In genomic region chr2:225416616-225417367, GRCh38 we compare ENCODE assay signal across 25 cellular contexts. TPM values are rescaled to one million over a fixed set of nuclear protein-coding genes. Genes with fewer than 3 reads are reported as not detected.
DNase-seq lines count a peak whose midpoint lies in the region; ATAC-seq and TF ChIP-seq lines count a peak whose summit lies in the region.
"Had no signal": no experiment of that assay in that cellular context is flagged by ENCODE, and none has a peak within 500 bp of the region (broad histone marks: within the 10 kb centered on the region; RNA-seq: fewer than 3 reads in every experiment).

No MANE protein-coding gene starts in this region.

- H3K4me3 ChIP-seq in ascending aorta: no peak overlapping the region
- H3K4me3 ChIP-seq: BLaER1 had no signal

- H3K27me3 Mint-ChIP-seq in stimulated activated memory B cell treated with anti-CD40 and anti-IgM and Interleukin-4, amounts not matched to agents 10 μg/mL and 1 μg/mL and 100 μg/mL, for 72 hours: peaks cover 6% of the 10 kb centered on the region
- no peaks in the 10 kb centered on the region for H3K27me3 Mint-ChIP-seq in activated naive CD8-positive, alpha-beta T cell treated with anti-CD3 and anti-CD28 coated beads, Interleukin-2, amount 50 U/mL, for 24 hours
- H3K27me3 Mint-ChIP-seq: CD4-positive, CD25-positive, alpha-beta regulatory T cell had no signal

- H3K36me3 ChIP-seq in ascending aorta: no peaks in the 10 kb centered on the region
- H3K36me3 ChIP-seq: BE2C, BLaER1 had no signal

- H3K4me3 Mint-ChIP-seq in stimulated activated memory B cell treated with anti-CD40 and anti-IgM and Interleukin-4, amounts not matched to agents 10 μg/mL and 1 μg/mL and 100 μg/mL, for 72 hours: no peak overlapping the region
- H3K4me3 Mint-ChIP-seq in activated naive CD8-positive, alpha-beta T cell treated with anti-CD3 and anti-CD28 coated beads, Interleukin-2, amount 50 U/mL, for 24 hours: no peak overlapping the region
- H3K4me3 Mint-ChIP-seq: CD14-positive monocyte; CD4-positive, alpha-beta memory T cell; CD4-positive, CD25-positive, alpha-beta regulatory T cell; CD8-positive, alpha-beta memory T cell had no signal

- H3K27ac Mint-ChIP-seq in stimulated activated memory B cell treated with anti-CD40 and anti-IgM and Interleukin-4, amounts not matched to agents 10 μg/mL and 1 μg/mL and 100 μg/mL, for 72 hours: no peak overlapping the region
- H3K27ac Mint-ChIP-seq in activated naive CD8-positive, alpha-beta T cell treated with anti-CD3 and anti-CD28 coated beads, Interleukin-2, amount 50 U/mL, for 24 hours: no peak overlapping the region
- H3K27ac Mint-ChIP-seq: CD14-positive monocyte; CD4-positive, alpha-beta memory T cell; CD4-positive, CD25-positive, alpha-beta regulatory T cell; CD8-positive, alpha-beta memory T cell had no signal

- peak; percentile 66 for ATAC-seq in stimulated activated memory B cell treated with anti-CD40 and anti-IgM and Interleukin-4, amounts not matched to agents 10 μg/mL and 1 μg/mL and 100 μg/mL, for 72 hours
- no peak for ATAC-seq in activated naive CD8-positive, alpha-beta T cell treated with anti-CD3 and anti-CD28 coated beads, Interleukin-2, amount 50 U/mL, for 24 hours

- H3K27ac ChIP-seq in ascending aorta: no peak overlapping the region
- H3K27ac ChIP-seq: BLaER1 had no signal

- H3K9me3 ChIP-seq in ascending aorta: no peaks in the 10 kb centered on the region
- H3K9me3 ChIP-seq: BE2C, BLaER1 had no signal

- H3K9me3 Mint-ChIP-seq in stimulated activated memory B cell treated with anti-CD40 and anti-IgM and Interleukin-4, amounts not matched to agents 10 μg/mL and 1 μg/mL and 100 μg/mL, for 72 hours: no peaks in the 10 kb centered on the region
- no peaks in the 10 kb centered on the region for H3K9me3 Mint-ChIP-seq in activated naive CD8-positive, alpha-beta T cell treated with anti-CD3 and anti-CD28 coated beads, Interleukin-2, amount 50 U/mL, for 24 hours
- H3K9me3 Mint-ChIP-seq: CD14-positive monocyte; CD4-positive, CD25-positive, alpha-beta regulatory T cell; CD8-positive, alpha-beta memory T cell had no signal

- H3K4me1 Mint-ChIP-seq in stimulated activated memory B cell treated with anti-CD40 and anti-IgM and Interleukin-4, amounts not matched to agents 10 μg/mL and 1 μg/mL and 100 μg/mL, for 72 hours: no peaks in the 10 kb centered on the region
- H3K4me1 Mint-ChIP-seq in activated naive CD8-positive, alpha-beta T cell treated with anti-CD3 and anti-CD28 coated beads, Interleukin-2, amount 50 U/mL, for 24 hours: no peaks in the 10 kb centered on the region
- H3K4me1 Mint-ChIP-seq: CD14-positive monocyte; CD4-positive, alpha-beta memory T cell; CD4-positive, CD25-positive, alpha-beta regulatory T cell; CD8-positive, alpha-beta memory T cell had no signal

- no peaks in the 10 kb centered on the region for H3K27me3 ChIP-seq in ascending aorta
- H3K27me3 ChIP-seq: BE2C, BLaER1 had no signal

- H3K36me3 Mint-ChIP-seq in stimulated activated memory B cell treated with anti-CD40 and anti-IgM and Interleukin-4, amounts not matched to agents 10 μg/mL and 1 μg/mL and 100 μg/mL, for 72 hours: no peaks in the 10 kb centered on the region
- no peaks in the 10 kb centered on the region for H3K36me3 Mint-ChIP-seq in activated naive CD8-positive, alpha-beta T cell treated with anti-CD3 and anti-CD28 coated beads, Interleukin-2, amount 50 U/mL, for 24 hours (ENCODE audit: low read depth)
- H3K36me3 Mint-ChIP-seq: CD14-positive monocyte; CD4-positive, alpha-beta memory T cell; CD4-positive, CD25-positive, alpha-beta regulatory T cell; CD8-positive, alpha-beta memory T cell had no signal

- DNase-seq in NCI-H69 (lab: John Stamatoyannopoulos, UW): peak; percentile 32
- no peak for DNase-seq in ascending aorta (ENCODE audit: low spot score in 2 of 2)
- no peak for DNase-seq in activated naive CD8-positive, alpha-beta T cell treated with anti-CD3 and anti-CD28 coated beads, Interleukin-2, amount 50 U/mL, for 24 hours
- no peak for DNase-seq in GDM1 (lab: John Stamatoyannopoulos, UW)
- DNase-seq: 8988T; ACHN; BE2C; C1 segment of cervical spinal cord; CD4-positive, alpha-beta memory T cell; CD4-positive, CD25-positive, alpha-beta regulatory T cell; CD8-positive, alpha-beta memory T cell; COR-L47; DMS 273 treated with DMSO at 0.1 percent for 48 hours; DMS153; DMS53; DMS79; DND-41; EL; GF-D8 had no signal

- TF ChIP-seq CTCF in ascending aorta (IDR thresholded peaks at IDR 0.05): no peak

- intact Hi-C loops in ascending aorta (cut with DNase I): no loop called here

- H3K4me1 ChIP-seq in ascending aorta: no peaks in the 10 kb centered on the region
- H3K4me1 ChIP-seq: BLaER1 had no signal

RNA-seq across cellular contexts. Expression of gene NYAP2, which starts 17.3 kb away (rescaled TPM):
- not detected for total RNA-seq in ascending aorta
- total RNA-seq: A673; CD8-positive, alpha-beta memory T cell; Daoy; G401 had no signal
